In the genomic region with DNA sequence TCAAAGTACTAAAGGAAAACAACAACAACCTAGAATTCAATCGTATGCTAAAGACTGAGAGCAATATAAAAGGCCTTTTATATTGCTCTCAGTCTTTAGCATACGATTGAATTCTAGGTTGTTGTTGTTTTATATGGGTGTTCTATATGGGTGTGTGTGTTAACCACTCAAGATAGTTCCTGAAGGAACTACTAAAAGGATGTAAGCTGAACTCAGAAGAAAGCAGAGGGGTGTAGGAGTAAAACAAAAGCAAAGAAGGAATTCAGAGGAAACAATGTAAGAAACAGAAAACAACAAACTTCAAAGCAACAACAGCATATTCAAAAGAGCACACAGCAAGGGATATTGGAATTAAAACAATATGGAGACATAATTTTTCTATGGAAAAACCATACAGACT, we compare ENCODE assay signal across 27 cellular contexts.
"Had no signal": no experiment of that assay in that cellular context is flagged by ENCODE, and none has a peak within 500 bp of the region (broad histone marks: within the 10 kb centered on the region; RNA-seq: fewer than 3 reads in every experiment).

No MANE protein-coding gene starts in this region.

- ATAC-seq: activated CD8-positive, alpha-beta T cell treated with anti-CD3 and anti-CD28 coated beads for 36 hours; activated naive CD8-positive, alpha-beta T cell treated with anti-CD3 and anti-CD28 coated beads, Interleukin-2, amount 50 U/mL, for 24 hours; Panc1 had no signal

- H3K4me1 ChIP-seq: SJCRH30 had no signal

- H3K27ac Mint-ChIP-seq: activated CD4-positive, alpha-beta T cell treated with anti-CD3 and anti-CD28 coated beads, Interleukin-2, amount 10 ng/mL, durations not matched to agents 24 days and 14 days; activated CD8-positive, alpha-beta T cell treated with anti-CD3 and anti-CD28 coated beads for 36 hours; activated naive CD4-positive, alpha-beta T cell treated with anti-CD3 and anti-CD28 coated beads, Interleukin-2, amount 50 U/mL, for 24 hours; activated naive CD8-positive, alpha-beta T cell treated with anti-CD3 and anti-CD28 coated beads, Interleukin-2, amount 50 U/mL, for 24 hours; activated T-cell treated with anti-CD3 and anti-CD28 coated beads, Interleukin-2, amount 50 U/mL, for 24 hours; activated T-helper 2 cell treated with anti-CD3 and anti-CD28 coated beads, Interferon-gamma antibody, Interleukin-2, Interleukin-4, amounts not matched to agents 10 μg/mL and 5 μg/mL and 100 μg/mL, durations not matched to agents 14 hours and 24 hours and 36 hours had no signal

- DNase-seq: activated CD4-positive, alpha-beta T cell treated with anti-CD3 and anti-CD28 coated beads, Interleukin-2, amount 10 ng/mL, durations not matched to agents 24 days and 14 days; activated CD4-positive, alpha-beta T cell treated with anti-CD3 and anti-CD28 coated beads, Interleukin-2, amount 50 U/mL, for 4 hours; activated CD8-positive, alpha-beta T cell treated with anti-CD3 and anti-CD28 coated beads for 36 hours; activated gamma-delta T cell; activated naive CD4-positive, alpha-beta T cell treated with Interleukin-2 at 50 U/mL for 16 hours; activated naive CD8-positive, alpha-beta T cell treated with anti-CD3 and anti-CD28 coated beads, Interleukin-2, amount 50 U/mL, for 24 hours; activated T-cell treated with anti-CD3 and anti-CD28 coated beads, Interleukin-2, amount 50 U/mL, for 24 hours; amniotic stem cell; aorta; brain microvascular endothelial cell; central memory CD4-positive, alpha-beta T cell; MM.1S; MV-4-11; NCI-H1092; NCI-H1436 treated with DMSO at 0.1 percent for 48 hours; NCI-H1694 treated with DMSO at 0.1 percent for 48 hours; NCI-H2029; NCI-H345; NCI-H524 treated with DMSO at 0.1 percent for 48 hours; SHP77; SJCRH30; T1000 had no signal

- H3K4me3 Mint-ChIP-seq: activated CD4-positive, alpha-beta T cell treated with anti-CD3 and anti-CD28 coated beads, Interleukin-2, amount 10 ng/mL, durations not matched to agents 24 days and 14 days; activated CD8-positive, alpha-beta T cell treated with anti-CD3 and anti-CD28 coated beads for 36 hours; activated naive CD4-positive, alpha-beta T cell treated with anti-CD3 and anti-CD28 coated beads, Interleukin-2, amount 50 U/mL, for 24 hours; activated naive CD8-positive, alpha-beta T cell treated with anti-CD3 and anti-CD28 coated beads, Interleukin-2, amount 50 U/mL, for 24 hours; activated T-cell treated with anti-CD3 and anti-CD28 coated beads, Interleukin-2, amount 50 U/mL, for 24 hours had no signal

- H3K27me3 Mint-ChIP-seq: activated CD4-positive, alpha-beta T cell treated with anti-CD3 and anti-CD28 coated beads, Interleukin-2, amount 10 ng/mL, durations not matched to agents 24 days and 14 days; activated CD8-positive, alpha-beta T cell treated with anti-CD3 and anti-CD28 coated beads for 36 hours; activated naive CD4-positive, alpha-beta T cell treated with anti-CD3 and anti-CD28 coated beads, Interleukin-2, amount 50 U/mL, for 24 hours; activated naive CD8-positive, alpha-beta T cell treated with anti-CD3 and anti-CD28 coated beads, Interleukin-2, amount 50 U/mL, for 24 hours; activated T-cell treated with anti-CD3 and anti-CD28 coated beads, Interleukin-2, amount 50 U/mL, for 24 hours had no signal

- H3K27me3 ChIP-seq: brain microvascular endothelial cell, SJCRH30 had no signal

- H3K27ac ChIP-seq: brain microvascular endothelial cell, KMS-11, SJCRH30, SK-N-MC had no signal

- H3K4me3 ChIP-seq: SJCRH30, SK-N-MC had no signal

- H3K9ac ChIP-seq: KMS-11 had no signal
